Comparison of ENCODE assay signal across 8 cellular contexts in genomic region chr9:35103660-35104191, GRCh38. TPM values are rescaled to one million over a fixed set of nuclear protein-coding genes. Genes with fewer than 3 reads are reported as not detected.
A peak's percentile ranks its signal among the peaks of the same experiment; 100 is the strongest.
DNase-seq lines count a peak whose midpoint lies in the region; ATAC-seq and TF ChIP-seq lines count a peak whose summit lies in the region.

No MANE protein-coding gene starts in this region.

- H3K4me3 ChIP-seq in AG09309 (ENCODE audit: control insufficient read depth, low read depth, low read length): peak overlapping the region; percentile 52
- peak overlapping the region; percentile 79 for H3K4me3 ChIP-seq in MG63
- peak overlapping the region; percentile 92 for H3K4me3 ChIP-seq in naive thymus-derived CD4-positive, alpha-beta T cell (ENCODE audit: low read length)

- peaks cover 62% of the 10 kb centered on the region for H3K4me1 Mint-ChIP-seq in dendritic cell treated with granulocyte-macrophage colony-stimulating factor and Interleukin-4, amounts not matched to agents 40 ng/mL and 50 ng/mL, for 4 days (ENCODE audit: low read depth)
- H3K4me1 Mint-ChIP-seq in naive thymus-derived CD4-positive, alpha-beta T cell: peaks cover 18 to 36% (median 33%) of the 10 kb centered on the region in 7 donors

- TF ChIP-seq CTCF in AG09309 (IDR thresholded peaks at IDR 0.05; ENCODE audit: control insufficient read depth, insufficient read depth, low read depth, low read length, missing control alignments): no peak

- H3K27me3 ChIP-seq in MG63: no peaks in the 10 kb centered on the region
- no peaks in the 10 kb centered on the region for H3K27me3 ChIP-seq in naive thymus-derived CD4-positive, alpha-beta T cell (ENCODE audit: control insufficient read depth in 2 of 2, insufficient read depth in 2 of 2, low read length in 2 of 2)

- peak overlapping the region; percentile 93 for H3K27ac Mint-ChIP-seq in dendritic cell treated with granulocyte-macrophage colony-stimulating factor and Interleukin-4, amounts not matched to agents 40 ng/mL and 50 ng/mL, for 4 days
- H3K27ac Mint-ChIP-seq in naive thymus-derived CD4-positive, alpha-beta T cell: peak overlapping the region; percentile 92 to 99 (median 96)

- no peak for DNase-seq in AG09309 (ENCODE audit: low read depth)
- DNase-seq in MG63: no peak
- DNase-seq in naive thymus-derived CD4-positive, alpha-beta T cell: no peak
- no peak for DNase-seq in left lobe of liver (ENCODE audit: low spot score)
- no peak for DNase-seq in DMS153 treated with DMSO at 0.1 percent for 48 hours (lab: John Stamatoyannopoulos, UW; ENCODE audit: unreplicated experiment)
- DNase-seq in SIG-M5 treated with dmso at 0.1 percent for 504 hours (lab: John Stamatoyannopoulos, UW; ENCODE audit: unreplicated experiment): no peak
- no peak for DNase-seq in NCI-H187 treated with DMSO at 0.1 percent for 48 hours (lab: John Stamatoyannopoulos, UW)

- POLR2A ChIA-PET in naive thymus-derived CD4-positive, alpha-beta T cell (lab: Charles Lee): interaction anchor here (1.2 to 3.5 kb wide), 7 partner anchors 8 to 32 kb away, joined by 3 to 32 read pairs (median 15); partner anchors contain the start of genes ATOSB, FANCG and VCP

- H3K9me3 Mint-ChIP-seq in dendritic cell treated with granulocyte-macrophage colony-stimulating factor and Interleukin-4, amounts not matched to agents 40 ng/mL and 50 ng/mL, for 4 days: no peaks in the 10 kb centered on the region
- no peaks in the 10 kb centered on the region for H3K9me3 Mint-ChIP-seq in naive thymus-derived CD4-positive, alpha-beta T cell

- no peak for ATAC-seq in naive thymus-derived CD4-positive, alpha-beta T cell
- ATAC-seq in left lobe of liver: no peak

- H3K36me3 Mint-ChIP-seq in dendritic cell treated with granulocyte-macrophage colony-stimulating factor and Interleukin-4, amounts not matched to agents 40 ng/mL and 50 ng/mL, for 4 days (ENCODE audit: low read depth): peaks cover 90% of the 10 kb centered on the region
- H3K36me3 Mint-ChIP-seq in naive thymus-derived CD4-positive, alpha-beta T cell: peaks cover 3 to 38% (median 15%) of the 10 kb centered on the region in 5 donors

- peak overlapping the region; percentile 81 for H3K27ac ChIP-seq in naive thymus-derived CD4-positive, alpha-beta T cell (ENCODE audit: low read depth, low read length)

- H3K36me3 ChIP-seq in MG63: peaks cover 19% of the 10 kb centered on the region
- H3K36me3 ChIP-seq in naive thymus-derived CD4-positive, alpha-beta T cell (ENCODE audit: control insufficient read depth in 2 of 3, insufficient read depth in 3 of 3, low read length in 3 of 3): peaks cover 4 to 45% (median 9%) of the 10 kb centered on the region in 3 experiments

- intact Hi-C loops in dendritic cell treated with granulocyte-macrophage colony-stimulating factor and Interleukin-4, amounts not matched to agents 40 ng/mL and 50 ng/mL, for 4 days (cut with micrococcal nuclease): loop anchor here (1.0 to 5.0 kb wide), 3 partner anchors 8 to 629 kb away; partner anchors contain the start of genes CREB3 and TLN1
- intact Hi-C loops in naive thymus-derived CD4-positive, alpha-beta T cell (cut with micrococcal nuclease): loop anchor here (1.0 to 5.0 kb wide), 8 partner anchors 8 to 1664 kb away; partner anchors contain the start of genes CREB3 (in 1 of the 2), TESK1 (in 1 of the 2), TLN1 (in 1 of the 2) and VCP (in 1 of the 2)

- H3K27me3 Mint-ChIP-seq in dendritic cell treated with granulocyte-macrophage colony-stimulating factor and Interleukin-4, amounts not matched to agents 40 ng/mL and 50 ng/mL, for 4 days: no peaks in the 10 kb centered on the region
- no peaks in the 10 kb centered on the region for H3K27me3 Mint-ChIP-seq in naive thymus-derived CD4-positive, alpha-beta T cell

- peaks cover 12 to 18% of the 10 kb centered on the region in 2 donors for H3K4me1 ChIP-seq in naive thymus-derived CD4-positive, alpha-beta T cell (ENCODE audit: control insufficient read depth in 2 of 2, insufficient read depth in 2 of 2, low read length in 2 of 2)

- no peaks in the 10 kb centered on the region for H3K9me3 ChIP-seq in MG63
- H3K9me3 ChIP-seq in naive thymus-derived CD4-positive, alpha-beta T cell (ENCODE audit: control insufficient read depth in 2 of 3, low read length in 3 of 3): no peaks in the 10 kb centered on the region

- CTCF ChIA-PET in naive thymus-derived CD4-positive, alpha-beta T cell (lab: Charles Lee): interaction anchor here (0.6 to 3.0 kb wide), 6 partner anchors 8 to 204 kb away, joined by 3 to 14 read pairs (median 5); partner anchors contain the start of gene ATOSB

- peak overlapping the region; percentile 98 for H3K4me3 Mint-ChIP-seq in dendritic cell treated with granulocyte-macrophage colony-stimulating factor and Interleukin-4, amounts not matched to agents 40 ng/mL and 50 ng/mL, for 4 days
- H3K4me3 Mint-ChIP-seq in naive thymus-derived CD4-positive, alpha-beta T cell: peak overlapping the region; percentile 88 to 98 (median 92)

RNA-seq across cellular contexts. Expression of gene STOML2, which starts 0.8 kb away (rescaled TPM):
- 152 and 209 TPM in 2 replicates for total RNA-seq in MG63 (2014; rRNA removed; shearing (Covaris generic); ENCODE audit: low replicate concordance)
- total RNA-seq in naive thymus-derived CD4-positive, alpha-beta T cell: 100 to 1,000 TPM in 1 of 5 experiments, 10 to 100 TPM in 4; 34.7 to 126 (median 44.9) TPM
- polyA plus RNA-seq in naive thymus-derived CD4-positive, alpha-beta T cell: 10 to 100 TPM; 85.6 to 88.8 TPM
- total RNA-seq in left lobe of liver: 64.3 TPM

RNA-seq across cellular contexts. Expression of gene PIGO, which starts 7.3 kb away (rescaled TPM):
- total RNA-seq in MG63 (2014; rRNA removed; shearing (Covaris generic); ENCODE audit: low replicate concordance): 7.9 and 9.0 TPM in 2 replicates
- 10 to 100 TPM; 27.1 to 36.0 (median 29.9) TPM for total RNA-seq in naive thymus-derived CD4-positive, alpha-beta T cell
- polyA plus RNA-seq in naive thymus-derived CD4-positive, alpha-beta T cell: 10 to 100 TPM; 27.4 to 30.6 TPM
- 17.6 TPM for total RNA-seq in left lobe of liver

RNA-seq across cellular contexts. Expression of gene ATOSB, which starts 11.9 kb away (rescaled TPM):
- 0.72 and 2.0 TPM in 2 replicates for total RNA-seq in MG63 (2014; rRNA removed; shearing (Covaris generic); ENCODE audit: low replicate concordance)
- total RNA-seq in naive thymus-derived CD4-positive, alpha-beta T cell: 10 to 100 TPM in 2 of 5 experiments, 1 to 10 TPM in 3; 5.9 to 26.0 (median 6.6) TPM
- polyA plus RNA-seq in naive thymus-derived CD4-positive, alpha-beta T cell: 1 to 10 TPM in 1 of 2 donors, under 1 TPM in 1; 0.95 to 3.4 TPM
- 6.3 TPM for total RNA-seq in left lobe of liver

RNA-seq across cellular contexts. Expression of gene FANCG, which starts 24.0 kb away (rescaled TPM):
- total RNA-seq in MG63 (2014; rRNA removed; shearing (Covaris generic); ENCODE audit: low replicate concordance): 15.2 and 16.5 TPM in 2 replicates
- 10 to 100 TPM; 19.6 to 84.9 (median 26.7) TPM for total RNA-seq in naive thymus-derived CD4-positive, alpha-beta T cell
- polyA plus RNA-seq in naive thymus-derived CD4-positive, alpha-beta T cell: 10 to 100 TPM in 1 of 2 donors, 1 to 10 TPM in 1; 8.7 to 12.6 TPM
- total RNA-seq in left lobe of liver: 6.2 TPM

RNA-seq across cellular contexts. Expression of gene VCP, which starts 31.3 kb away (rescaled TPM):
- total RNA-seq in MG63 (2014; rRNA removed; shearing (Covaris generic); ENCODE audit: low replicate concordance): 120 and 139 TPM in 2 replicates
- 100 to 1,000 TPM; 138 to 259 (median 202) TPM for total RNA-seq in naive thymus-derived CD4-positive, alpha-beta T cell
- 100 to 1,000 TPM; 134 to 198 TPM for polyA plus RNA-seq in naive thymus-derived CD4-positive, alpha-beta T cell
- 147 TPM for total RNA-seq in left lobe of liver
